Comparison of ENCODE assay signal across 20 cellular contexts in the genomic region with DNA sequence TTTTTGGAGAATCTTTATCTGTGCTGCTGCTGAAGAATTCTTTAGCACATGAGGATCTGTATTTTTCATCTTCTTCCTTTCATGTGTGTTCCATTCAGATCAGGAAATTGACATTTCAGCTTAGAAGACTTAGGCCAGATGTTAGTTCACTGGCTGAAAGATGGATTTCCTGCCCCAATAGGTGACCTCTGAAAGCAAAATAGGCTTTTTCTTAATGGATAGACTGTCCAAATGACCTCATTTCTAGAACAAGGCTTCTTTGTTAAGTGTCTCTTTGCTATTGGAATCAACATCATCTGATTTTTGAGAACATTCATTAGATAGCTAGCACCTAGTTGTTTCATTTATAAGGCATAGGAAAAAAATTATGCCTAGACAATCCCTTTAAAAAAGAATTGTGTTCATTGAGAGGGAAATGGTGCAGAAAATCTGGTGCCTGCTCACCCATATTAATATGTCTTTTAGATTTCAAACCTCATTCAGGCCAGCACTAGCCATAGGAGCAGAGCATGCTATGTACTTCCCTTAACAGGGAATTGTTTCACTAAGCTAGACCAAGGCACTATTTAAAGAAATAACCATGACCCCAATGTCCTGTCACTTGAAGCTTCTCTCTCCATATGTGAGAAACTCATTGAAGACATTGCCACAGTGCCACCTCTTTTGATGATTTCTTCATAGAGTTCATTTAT. TPM values are rescaled to one million over a fixed set of nuclear protein-coding genes. Genes with fewer than 3 reads are reported as not detected.
DNase-seq lines count a peak whose midpoint lies in the region; ATAC-seq lines count a peak whose summit lies in the region.
"Had no signal": no experiment of that assay in that cellular context is flagged by ENCODE, and none has a peak within 500 bp of the region (broad histone marks: within the 10 kb centered on the region; RNA-seq: fewer than 3 reads in every experiment).

No MANE protein-coding gene starts in this region.

- H3K9ac ChIP-seq in SK-N-MC (ENCODE audit: insufficient read length), result no peak overlapping the region

- H3K36me3 ChIP-seq in SK-N-MC (ENCODE audit: insufficient read depth, low read length), result no peaks in the 10 kb centered on the region
- no peaks in the 10 kb centered on the region for H3K36me3 ChIP-seq in mesodermal cell (ENCODE audit: control insufficient read depth, insufficient read depth, low read length)
- H3K36me3 ChIP-seq: colonic mucosa, tibial artery had no signal

- H3K4me3 ChIP-seq in SK-N-MC, result no peak overlapping the region
- H3K4me3 ChIP-seq in mesodermal cell (ENCODE audit: extremely low read depth, insufficient read depth, low read length, poor library complexity, severe bottlenecking), result no peak overlapping the region
- H3K4me3 ChIP-seq: colonic mucosa, tibial artery had no signal

- no peak for ATAC-seq in GM21526 (IDR thresholded peaks at IDR 0.05; ENCODE audit: low FRiP score, unreplicated experiment)
- no peak for ATAC-seq in HG03108 (IDR thresholded peaks at IDR 0.05; ENCODE audit: unreplicated experiment)
- ATAC-seq: activated CD4-positive, alpha-beta T cell treated with anti-CD3 and anti-CD28 coated beads for 36 hours; activated naive CD8-positive, alpha-beta T cell treated with anti-CD3 and anti-CD28 coated beads, Interleukin-2, amount 50 U/mL, for 24 hours; Panc1 had no signal

- H3K4me1 ChIP-seq in mesodermal cell (ENCODE audit: control insufficient read depth, insufficient read depth, low read length, poor library complexity, severe bottlenecking), result peaks cover 12% of the 10 kb centered on the region
- H3K4me1 ChIP-seq: colonic mucosa had no signal

- DNase-seq in SK-N-MC (ENCODE audit: low read depth, low spot score) (no peak), epithelial cell of prostate (ENCODE audit: low read depth, low spot score) (no peak), NCI-H2029 treated with DMSO at 0.1 percent for 48 hours (lab: John Stamatoyannopoulos, UW) (no peak)
- DNase-seq in effector CD8-positive, alpha-beta T cell (lab: John Stamatoyannopoulos, UW), result no peak
- DNase-seq: activated CD4-positive, alpha-beta T cell treated with anti-CD3 and anti-CD28 coated beads for 36 hours; activated naive CD8-positive, alpha-beta T cell treated with anti-CD3 and anti-CD28 coated beads, Interleukin-2, amount 50 U/mL, for 24 hours; colonic mucosa; DMS79 treated with DMSO at 0.1 percent for 48 hours; H7; Kasumi-1; NCI-H1694 treated with DMSO at 0.1 percent for 48 hours; NCI-H524 treated with DMSO at 0.1 percent for 48 hours; posterior cingulate gyrus; tibial artery had no signal

- H3K9me3 ChIP-seq in SK-N-MC (ENCODE audit: low read depth, low read length) (no peaks in the 10 kb centered on the region), mesodermal cell (ENCODE audit: control insufficient read depth, low read length) (no peaks in the 10 kb centered on the region)
- H3K9me3 ChIP-seq: colonic mucosa, tibial artery had no signal

- H3K27ac ChIP-seq in SK-N-MC, result peak overlapping the region; percentile 81; the same call in 1 of the 2 replicates
- H3K27ac ChIP-seq in epithelial cell of prostate, result peak overlapping the region; percentile 36
- H3K27ac ChIP-seq in mesodermal cell (ENCODE audit: low read depth, low read length, severe bottlenecking), result peak overlapping the region; percentile 86
- H3K27ac ChIP-seq in temporal lobe (ENCODE audit: low read depth, low read length), result peak overlapping the region; percentile 86
- H3K27ac ChIP-seq: C4-2B, colonic mucosa had no signal

RNA-seq across cellular contexts. Expression of gene SASH1, which starts 13.6 kb away (rescaled TPM):
- 42.4 TPM for polyA plus RNA-seq in mesodermal cell (2013, experiment 1 of 2)
- 35.2 TPM for polyA plus RNA-seq in mesodermal cell (2013, experiment 2 of 2)
- 19.4 TPM for total RNA-seq in temporal lobe

Comparison
In these comparisons a context has a peak if more than half of its experiments do, and no peak if none do; other contexts are left out.
1. H3K27ac ChIP-seq: peak in every context shown above with its lines; median percentile 86 in mesodermal cell; 86 in temporal lobe; 81 in SK-N-MC; 36 in epithelial cell of prostate.